In genomic region chr5:159155960-159156359, GRCh38 we compare ENCODE assay signal across 17 cellular contexts. TPM values are rescaled to one million over a fixed set of nuclear protein-coding genes. Genes with fewer than 3 reads are reported as not detected.
DNase-seq lines count a peak whose midpoint lies in the region; ATAC-seq and TF ChIP-seq lines count a peak whose summit lies in the region.
"Had no signal": no experiment of that assay in that cellular context is flagged by ENCODE, and none has a peak within 500 bp of the region (broad histone marks: within the 10 kb centered on the region; RNA-seq: fewer than 3 reads in every experiment).

No MANE protein-coding gene starts in this region.

- no peak for ATAC-seq in activated CD8-positive, alpha-beta T cell treated with anti-CD3 and anti-CD28 coated beads, Interleukin-2, amount 10 ng/mL, durations not matched to agents 7 days and 5 days
- no peak for ATAC-seq in activated CD8-positive, alpha-beta T cell treated with anti-CD3 and anti-CD28 coated beads for 36 hours
- peak; percentile 20 for ATAC-seq in T-helper 17 cell
- ATAC-seq in stimulated activated memory B cell treated with anti-CD40 and anti-IgM and Interleukin-4, amounts not matched to agents 10 μg/mL and 1 μg/mL and 100 μg/mL, for 72 hours: peak; percentile 90

- POLR2A ChIA-PET in activated CD8-positive, alpha-beta T cell treated with anti-CD3 and anti-CD28 coated beads, Interleukin-2, amount 10 ng/mL, durations not matched to agents 7 days and 5 days (lab: Charles Lee): no interaction called here
- POLR2A ChIA-PET in activated CD8-positive, alpha-beta T cell treated with anti-CD3 and anti-CD28 coated beads for 36 hours (lab: Charles Lee): no interaction called here

- TF ChIP-seq CTCF in activated CD8-positive, alpha-beta T cell treated with anti-CD3 and anti-CD28 coated beads for 36 hours (IDR thresholded peaks at IDR 0.05): no peak
- no peak for TF ChIP-seq CTCF in GM20000 (IDR thresholded peaks at IDR 0.05; ENCODE audit: extremely low read depth, missing control alignments)

- intact Hi-C loops in activated CD8-positive, alpha-beta T cell treated with anti-CD3 and anti-CD28 coated beads for 36 hours (cut with micrococcal nuclease): loop anchor here (1.0 to 5.0 kb wide), 3 partner anchors 51 to 161 kb away; partner anchors contain the start of genes RNF145 and UBLCP1
- intact Hi-C loops in head of caudate nucleus (cut with DNase I): no loop called here

- CTCF ChIA-PET in activated CD8-positive, alpha-beta T cell treated with anti-CD3 and anti-CD28 coated beads, Interleukin-2, amount 10 ng/mL, durations not matched to agents 7 days and 5 days (lab: Charles Lee): interaction anchor here (0.6 to 3.4 kb wide), 20 partner anchors 15 to 849 kb away, joined by 3 to 83 read pairs (median 8); no protein-coding TSS in a partner anchor
- CTCF ChIA-PET in activated CD8-positive, alpha-beta T cell treated with anti-CD3 and anti-CD28 coated beads for 36 hours (lab: Charles Lee): interaction anchor here (1.0 to 5.1 kb wide), 27 partner anchors 9 to 831 kb away, joined by 3 to 66 read pairs (median 8); no protein-coding TSS in a partner anchor

- no peaks in the 10 kb centered on the region for H3K9me3 ChIP-seq in T-helper 17 cell (ENCODE audit: control insufficient read depth, low read length, poor library complexity, severe bottlenecking)
- H3K9me3 ChIP-seq: A549, upper lobe of right lung had no signal

- peaks cover 44% of the 10 kb centered on the region for H3K36me3 Mint-ChIP-seq in activated CD8-positive, alpha-beta T cell treated with anti-CD3 and anti-CD28 coated beads, Interleukin-2, amount 10 ng/mL, durations not matched to agents 7 days and 5 days (ENCODE audit: low read depth)
- H3K36me3 Mint-ChIP-seq in activated CD8-positive, alpha-beta T cell treated with anti-CD3 and anti-CD28 coated beads for 36 hours (ENCODE audit: low read depth): peaks cover 33% of the 10 kb centered on the region
- peaks cover 2% of the 10 kb centered on the region for H3K36me3 Mint-ChIP-seq in T-helper 17 cell (ENCODE audit: low read depth)
- peaks cover 10% of the 10 kb centered on the region for H3K36me3 Mint-ChIP-seq in stimulated activated memory B cell treated with anti-CD40 and anti-IgM and Interleukin-4, amounts not matched to agents 10 μg/mL and 1 μg/mL and 100 μg/mL, for 72 hours

- H3K4me1 Mint-ChIP-seq in activated CD8-positive, alpha-beta T cell treated with anti-CD3 and anti-CD28 coated beads, Interleukin-2, amount 10 ng/mL, durations not matched to agents 7 days and 5 days (ENCODE audit: low read depth): peaks cover 27% of the 10 kb centered on the region
- H3K4me1 Mint-ChIP-seq in activated CD8-positive, alpha-beta T cell treated with anti-CD3 and anti-CD28 coated beads for 36 hours (ENCODE audit: low read depth): peaks cover 38% of the 10 kb centered on the region
- peaks cover 11% of the 10 kb centered on the region for H3K4me1 Mint-ChIP-seq in T-helper 17 cell
- peaks cover 20% of the 10 kb centered on the region for H3K4me1 Mint-ChIP-seq in stimulated activated memory B cell treated with anti-CD40 and anti-IgM and Interleukin-4, amounts not matched to agents 10 μg/mL and 1 μg/mL and 100 μg/mL, for 72 hours
- H3K4me1 Mint-ChIP-seq: brain had no signal

- H3K9me3 Mint-ChIP-seq in activated CD8-positive, alpha-beta T cell treated with anti-CD3 and anti-CD28 coated beads, Interleukin-2, amount 10 ng/mL, durations not matched to agents 7 days and 5 days (ENCODE audit: insufficient read depth): no peaks in the 10 kb centered on the region
- H3K9me3 Mint-ChIP-seq in activated CD8-positive, alpha-beta T cell treated with anti-CD3 and anti-CD28 coated beads for 36 hours: no peaks in the 10 kb centered on the region
- H3K9me3 Mint-ChIP-seq in stimulated activated memory B cell treated with anti-CD40 and anti-IgM and Interleukin-4, amounts not matched to agents 10 μg/mL and 1 μg/mL and 100 μg/mL, for 72 hours: no peaks in the 10 kb centered on the region
- H3K9me3 Mint-ChIP-seq: activated T-helper 2 cell treated with anti-CD3 and anti-CD28 coated beads, Interferon-gamma antibody, Interleukin-2, Interleukin-4, amounts not matched to agents 10 μg/mL and 5 μg/mL and 100 μg/mL, durations not matched to agents 14 hours and 24 hours and 36 hours; brain had no signal

- no peak for DNase-seq in activated CD8-positive, alpha-beta T cell treated with anti-CD3 and anti-CD28 coated beads, Interleukin-2, amount 10 ng/mL, durations not matched to agents 7 days and 5 days
- DNase-seq in activated CD8-positive, alpha-beta T cell treated with anti-CD3 and anti-CD28 coated beads for 36 hours: no peak
- DNase-seq in GM20000 (ENCODE audit: low spot score) (peak; percentile 12), T-helper 17 cell (no peak), head of caudate nucleus (no peak), NCI-H1436 (lab: John Stamatoyannopoulos, UW) (no peak)
- DNase-seq in activated effector memory CD4-positive, alpha-beta T cell treated with Interleukin-2 at 50 U/mL for 16 hours: no peak
- DNase-seq: activated CD4-positive, alpha-beta T cell treated with anti-CD3 and anti-CD28 coated beads for 48 hours; GOT3; mammary epithelial cell; NCI-H69; RPMI8226; upper lobe of right lung had no signal

- peaks cover 4% of the 10 kb centered on the region for H3K27me3 Mint-ChIP-seq in activated CD8-positive, alpha-beta T cell treated with anti-CD3 and anti-CD28 coated beads, Interleukin-2, amount 10 ng/mL, durations not matched to agents 7 days and 5 days (ENCODE audit: low read depth)
- H3K27me3 Mint-ChIP-seq in activated CD8-positive, alpha-beta T cell treated with anti-CD3 and anti-CD28 coated beads for 36 hours: no peaks in the 10 kb centered on the region
- H3K27me3 Mint-ChIP-seq in T-helper 17 cell: no peaks in the 10 kb centered on the region
- no peaks in the 10 kb centered on the region for H3K27me3 Mint-ChIP-seq in stimulated activated memory B cell treated with anti-CD40 and anti-IgM and Interleukin-4, amounts not matched to agents 10 μg/mL and 1 μg/mL and 100 μg/mL, for 72 hours

- no peak overlapping the region for H3K4me3 Mint-ChIP-seq in activated CD8-positive, alpha-beta T cell treated with anti-CD3 and anti-CD28 coated beads, Interleukin-2, amount 10 ng/mL, durations not matched to agents 7 days and 5 days
- H3K4me3 Mint-ChIP-seq in activated CD8-positive, alpha-beta T cell treated with anti-CD3 and anti-CD28 coated beads for 36 hours: no peak overlapping the region
- no peak overlapping the region for H3K4me3 Mint-ChIP-seq in T-helper 17 cell
- H3K4me3 Mint-ChIP-seq in stimulated activated memory B cell treated with anti-CD40 and anti-IgM and Interleukin-4, amounts not matched to agents 10 μg/mL and 1 μg/mL and 100 μg/mL, for 72 hours: no peak overlapping the region
- H3K4me3 Mint-ChIP-seq: brain had no signal

- peak overlapping the region; percentile 48 for H3K27ac Mint-ChIP-seq in activated CD8-positive, alpha-beta T cell treated with anti-CD3 and anti-CD28 coated beads, Interleukin-2, amount 10 ng/mL, durations not matched to agents 7 days and 5 days
- H3K27ac Mint-ChIP-seq in activated CD8-positive, alpha-beta T cell treated with anti-CD3 and anti-CD28 coated beads for 36 hours: no peak overlapping the region
- peak overlapping the region; percentile 32 for H3K27ac Mint-ChIP-seq in T-helper 17 cell
- peak overlapping the region; percentile 62 for H3K27ac Mint-ChIP-seq in stimulated activated memory B cell treated with anti-CD40 and anti-IgM and Interleukin-4, amounts not matched to agents 10 μg/mL and 1 μg/mL and 100 μg/mL, for 72 hours
- H3K27ac Mint-ChIP-seq: activated T-helper 2 cell treated with anti-CD3 and anti-CD28 coated beads, Interferon-gamma antibody, Interleukin-2, Interleukin-4, amounts not matched to agents 10 μg/mL and 5 μg/mL and 100 μg/mL, durations not matched to agents 14 hours and 24 hours and 36 hours had no signal

RNA-seq across cellular contexts. Expression of gene RNF145, which starts 53.4 kb away (rescaled TPM):
- total RNA-seq in activated CD8-positive, alpha-beta T cell treated with anti-CD3 and anti-CD28 coated beads, Interleukin-2, amount 10 ng/mL, durations not matched to agents 7 days and 5 days: 100 to 1,000 TPM; 140 to 143 TPM
- total RNA-seq in activated CD8-positive, alpha-beta T cell treated with anti-CD3 and anti-CD28 coated beads for 36 hours: 10 to 100 TPM; 77.5 to 87.5 TPM
- total RNA-seq in T-helper 17 cell: 10 to 100 TPM; 61.1 to 70.5 TPM

RNA-seq across cellular contexts. Expression of gene EBF1, which starts 56.2 kb away (rescaled TPM):
- under 1 TPM; 0.08 to 0.52 TPM for total RNA-seq in activated CD8-positive, alpha-beta T cell treated with anti-CD3 and anti-CD28 coated beads, Interleukin-2, amount 10 ng/mL, durations not matched to agents 7 days and 5 days
- total RNA-seq in activated CD8-positive, alpha-beta T cell treated with anti-CD3 and anti-CD28 coated beads for 36 hours: under 1 TPM in 1 of 2 experiments, not detected in 1; 0.22 TPM
- total RNA-seq in T-helper 17 cell: 1 to 10 TPM in 1 of 2 donors, not detected in 1; 2.3 TPM

Comparison
In these comparisons a context has a peak if more than half of its experiments do, and no peak if none do; other contexts are left out.
1. ATAC-seq: peak in T-helper 17 cell (single experiment) and stimulated activated memory B cell treated with anti-CD40 and anti-IgM and Interleukin-4, amounts not matched to agents 10 μg/mL and 1 μg/mL and 100 μg/mL, for 72 hours (single experiment); none in activated CD8-positive, alpha-beta T cell treated with anti-CD3 and anti-CD28 coated beads, Interleukin-2, amount 10 ng/mL, durations not matched to agents 7 days and 5 days (single experiment) and activated CD8-positive, alpha-beta T cell treated with anti-CD3 and anti-CD28 coated beads for 36 hours (single experiment).